ENCODE assay signal across 28 cellular contexts in the genomic region with DNA sequence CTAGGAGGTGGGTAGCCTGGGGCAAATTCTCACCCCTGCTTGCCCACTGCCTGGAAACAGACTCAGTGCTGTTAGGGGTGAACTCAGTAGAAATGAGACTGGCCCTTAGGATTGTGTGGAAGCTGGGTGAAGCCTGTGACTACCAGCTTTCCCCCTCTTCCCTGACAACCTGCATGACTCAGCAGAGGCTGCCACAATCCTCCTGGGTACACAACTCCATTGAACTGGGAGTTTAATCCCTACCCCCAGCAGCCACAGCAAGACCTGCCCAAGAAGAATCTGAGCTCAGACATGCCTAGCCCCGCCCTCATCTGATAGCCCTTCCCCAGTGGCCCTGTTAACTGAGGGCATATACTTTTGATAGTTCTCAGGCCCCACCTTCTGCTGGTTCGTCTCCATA. TPM values are rescaled to one million over a fixed set of nuclear protein-coding genes. Genes with fewer than 3 reads are reported as not detected.
DNase-seq lines count a peak whose midpoint lies in the region; ATAC-seq, FAIRE-seq and TF ChIP-seq lines count a peak whose summit lies in the region.
"Had no signal": no experiment of that assay in that cellular context is flagged by ENCODE, and none has a peak within 500 bp of the region (broad histone marks: within the 10 kb centered on the region; RNA-seq: fewer than 3 reads in every experiment).

No MANE protein-coding gene starts in this region.

- no peak overlapping the region for H4K91ac ChIP-seq in mesenchymal stem cell (ENCODE audit: low read length)

- peak overlapping the region in 1 of 2 experiments; percentile 6 for H2BK12ac ChIP-seq in mesenchymal stem cell (ENCODE audit: low read length in 2 of 2)

- DNase-seq in DND-41 (peak; percentile 8), LoVo (ENCODE audit: low spot score) (peak; percentile 55), bronchial epithelial cell (ENCODE audit: low read depth) (peak; percentile 88), mesenchymal stem cell (peak; percentile 28), ureter (ENCODE audit: low spot score) (no peak), adrenal gland (no peak), superior temporal gyrus (ENCODE audit: extremely low spot score) (no peak)
- DNase-seq: activated CD4-positive, alpha-beta T cell treated with anti-CD3 and anti-CD28 coated beads for 48 hours; activated gamma-delta T cell treated with Interleukin-2 at 50 U/mL for 16 hours; activated naive CD8-positive, alpha-beta T cell treated with anti-CD3 and anti-CD28 coated beads, Interleukin-2, amount 50 U/mL, for 24 hours; activated T-cell treated with anti-CD3 and anti-CD28 coated beads, Interleukin-2, amount 50 U/mL, for 24 hours; body of pancreas; DMS79; heart left ventricle; lower lobe of right lung; mucosa of descending colon; NCI-H1105; NCI-H2029; NCI-H345; NCI-H774; pancreas; RPMI8226; spleen; transverse colon had no signal

- no peak overlapping the region for H2BK15ac ChIP-seq in mesenchymal stem cell (ENCODE audit: low read depth, poor library complexity, severe bottlenecking)

- no peaks in the 10 kb centered on the region for H3K79me1 ChIP-seq in mesenchymal stem cell (replicated peaks; ENCODE audit: low read length, poor library complexity, severe bottlenecking)

- H3K23ac ChIP-seq in mesenchymal stem cell (ENCODE audit: low read length in 2 of 2): no peak overlapping the region

- TF ChIP-seq POLR2A in adrenal gland (IDR thresholded peaks at IDR 0.05): no peak

- H3K14ac ChIP-seq in mesenchymal stem cell (ENCODE audit: low read length in 2 of 2): no peak overlapping the region

- H3K79me2 ChIP-seq in DND-41 (ENCODE audit: insufficient read depth, low read length): no peaks in the 10 kb centered on the region

- peak overlapping the region; percentile 5 to 43 for H3K18ac ChIP-seq in mesenchymal stem cell (ENCODE audit: low read depth in 1 of 2, low read length in 2 of 2)

- H2BK120ac ChIP-seq in mesenchymal stem cell (ENCODE audit: low read depth, low read length): no peak overlapping the region

- H3K36me3 ChIP-seq in DND-41 (ENCODE audit: insufficient read depth, low read length) (no peaks in the 10 kb centered on the region), bronchial epithelial cell (ENCODE audit: control insufficient read depth, insufficient read depth, low read length) (no peaks in the 10 kb centered on the region), mesenchymal stem cell (ENCODE audit: control insufficient read depth in 1 of 2, insufficient read depth in 2 of 2, low read depth in 1 of 2, low read length in 2 of 2) (no peaks in the 10 kb centered on the region), adrenal gland (replicated peaks in 1 of 2) (no peaks in the 10 kb centered on the region)
- H3K36me3 ChIP-seq: BLaER1 treated with 17β-estradiol and CSF1 and Interleukin-3, amounts not matched to agents 10 nM and 100 nM; heart left ventricle; lower lobe of right lung; pancreas; spleen; transverse colon had no signal

- H3K9me3 ChIP-seq in DND-41 (ENCODE audit: insufficient read depth, low read length, severe bottlenecking) (no peaks in the 10 kb centered on the region), mesenchymal stem cell (ENCODE audit: control insufficient read depth, low read length) (no peaks in the 10 kb centered on the region), adrenal gland (replicated peaks in 1 of 3) (no peaks in the 10 kb centered on the region)
- H3K9me3 ChIP-seq: BLaER1 treated with 17β-estradiol and CSF1 and Interleukin-3, amounts not matched to agents 10 nM and 100 nM; body of pancreas; heart left ventricle; lower lobe of right lung; mucosa of descending colon; pancreas; spleen; transverse colon had no signal

- no peak for FAIRE-seq in bronchial epithelial cell (lab: Jason Lieb, UNC)
- FAIRE-seq: GM12878, pancreas had no signal

- H3K27me3 ChIP-seq in DND-41 (ENCODE audit: insufficient read depth, low read length, poor library complexity) (no peaks in the 10 kb centered on the region), bronchial epithelial cell (ENCODE audit: control insufficient read depth, insufficient read depth, low read length) (no peaks in the 10 kb centered on the region), mesenchymal stem cell (ENCODE audit: control insufficient read depth in 1 of 2, insufficient read depth in 1 of 2, low read length in 2 of 2) (no peaks in the 10 kb centered on the region), adrenal gland (no peaks in the 10 kb centered on the region)
- H3K27me3 ChIP-seq: BLaER1 treated with 17β-estradiol and CSF1 and Interleukin-3, amounts not matched to agents 10 nM and 100 nM; body of pancreas; heart left ventricle; pancreas; spleen; transverse colon had no signal

- no peak overlapping the region for H3K4me2 ChIP-seq in DND-41 (ENCODE audit: insufficient read depth, low read length)
- no peak overlapping the region for H3K4me2 ChIP-seq in mesenchymal stem cell (ENCODE audit: low read length, poor library complexity, severe bottlenecking)
- H3K4me2 ChIP-seq: BLaER1 treated with 17β-estradiol and CSF1 and Interleukin-3, amounts not matched to agents 10 nM and 100 nM had no signal

- no peak overlapping the region for H3K4me3 ChIP-seq in DND-41 (ENCODE audit: low read depth in 1 of 2, low read length in 2 of 2)
- no peak overlapping the region for H3K4me3 ChIP-seq in bronchial epithelial cell (ENCODE audit: low read depth, low read length)
- no peak overlapping the region for H3K4me3 ChIP-seq in mesenchymal stem cell (ENCODE audit: insufficient read depth in 1 of 2, low read depth in 1 of 2, low read length in 2 of 2)
- no peak overlapping the region for H3K4me3 ChIP-seq in adrenal gland
- H3K4me3 ChIP-seq: BLaER1 treated with 17β-estradiol and CSF1 and Interleukin-3, amounts not matched to agents 10 nM and 100 nM; body of pancreas; GM12878; heart left ventricle; lower lobe of right lung; mucosa of descending colon; pancreas; spleen; transverse colon had no signal

- no peak overlapping the region for H2AFZ ChIP-seq in DND-41 (ENCODE audit: low read depth, low read length)
- H2AFZ ChIP-seq in mesenchymal stem cell (ENCODE audit: low read depth, low read length): no peak overlapping the region

- peak overlapping the region; percentile 54 for H4K8ac ChIP-seq in mesenchymal stem cell (ENCODE audit: low read length)

- ATAC-seq in DND-41 (ENCODE audit: insufficient read depth, low read depth): peak; percentile 37; the same call in 1 of the 3 replicates
- ATAC-seq in HG03521 (IDR thresholded peaks at IDR 0.05; ENCODE audit: unreplicated experiment): no peak
- ATAC-seq: activated naive CD8-positive, alpha-beta T cell treated with anti-CD3 and anti-CD28 coated beads, Interleukin-2, amount 50 U/mL, for 24 hours; body of pancreas; GM12878; HCT116; lower lobe of right lung; mucosa of descending colon; pancreas had no signal

- H4K20me1 ChIP-seq in DND-41 (ENCODE audit: insufficient read depth, low read length): no peaks in the 10 kb centered on the region
- H4K20me1 ChIP-seq: BLaER1 treated with 17β-estradiol and CSF1 and Interleukin-3, amounts not matched to agents 10 nM and 100 nM had no signal

- no peak overlapping the region for H3K9ac ChIP-seq in DND-41 (ENCODE audit: low read depth, low read length)
- H3K9ac ChIP-seq in mesenchymal stem cell (ENCODE audit: low read length): no peak overlapping the region
- H3K9ac ChIP-seq: BLaER1 treated with 17β-estradiol and CSF1 and Interleukin-3, amounts not matched to agents 10 nM and 100 nM had no signal

- H3K4me1 ChIP-seq in DND-41 (ENCODE audit: insufficient read depth, low read length): peaks cover 8% of the 10 kb centered on the region
- H3K4me1 ChIP-seq in mesenchymal stem cell (ENCODE audit: control insufficient read depth, insufficient read depth, low read depth, low read length): peaks cover 8% of the 10 kb centered on the region
- no peaks in the 10 kb centered on the region for H3K4me1 ChIP-seq in adrenal gland (replicated peaks in 1 of 2)
- H3K4me1 ChIP-seq: BLaER1 treated with 17β-estradiol and CSF1 and Interleukin-3, amounts not matched to agents 10 nM and 100 nM; body of pancreas; lower lobe of right lung; pancreas; spleen; transverse colon had no signal

- no peak overlapping the region for H3K27ac ChIP-seq in DND-41 (ENCODE audit: low read length)
- no peak overlapping the region for H3K27ac ChIP-seq in mesenchymal stem cell (ENCODE audit: low read length, poor library complexity, severe bottlenecking)
- no peak overlapping the region for H3K27ac ChIP-seq in adrenal gland
- H3K27ac ChIP-seq: BLaER1 treated with 17β-estradiol and CSF1 and Interleukin-3, amounts not matched to agents 10 nM and 100 nM; body of pancreas; lower lobe of right lung; pancreas; spleen; transverse colon had no signal

- no peak overlapping the region for H2BK5ac ChIP-seq in mesenchymal stem cell (ENCODE audit: low read depth, low read length, poor library complexity, severe bottlenecking)

- TF ChIP-seq CTCF in DND-41 (IDR thresholded peaks at IDR 0.05; ENCODE audit: borderline replicate concordance, extremely low read depth, low read length, poor library complexity, severe bottlenecking): no peak
- TF ChIP-seq CTCF in bronchial epithelial cell (IDR thresholded peaks at IDR 0.05; ENCODE audit: insufficient read depth, low read length, severe bottlenecking): no peak
- TF ChIP-seq CTCF in adrenal gland (IDR thresholded peaks at IDR 0.05): no peak

- H3K4ac ChIP-seq in mesenchymal stem cell (ENCODE audit: low read depth in 1 of 2, low read length in 2 of 2): no peak overlapping the region

- WGBS in mesenchymal stem cell: 48% methylated on average over 2 of the region's 2 CpGs
- 94 to 100% methylated on average over 1 to 2 of the region's 2 CpGs; no CpG with 5 or more reads in 2 of the 4 donors for WGBS in adrenal gland, 4 donors

- no peak overlapping the region for H2AK5ac ChIP-seq in mesenchymal stem cell (ENCODE audit: low read length, severe bottlenecking)

- intact Hi-C loops in adrenal gland (cut with DNase I): no loop called here

RNA-seq across cellular contexts. Expression of gene USP9Y, which starts 57.1 kb away (rescaled TPM):
- 15.0 TPM in 1 of 2 replicates, not detected in the other for total RNA-seq in bronchial epithelial cell
- 13.5 TPM for polyA plus RNA-seq in mesenchymal stem cell (2013, experiment 1 of 2)
- polyA plus RNA-seq in mesenchymal stem cell (2013, experiment 2 of 2): 13.4 TPM
- total RNA-seq in ureter: not detected
- total RNA-seq in adrenal gland: 10 to 100 TPM in 2 of 8 donors, under 1 TPM in 2, not detected in 4; 0.04 to 44.2 (median 15.8) TPM
- 10 to 100 TPM in 2 of 3 donors, not detected in 1; 30.7 to 49.9 TPM for polyA plus RNA-seq in adrenal gland
- total RNA-seq: body of pancreas had no signal
- polyA plus RNA-seq: GM12878 had no signal

Comparison
In these comparisons a context has a peak if more than half of its experiments do, and no peak if none do; other contexts are left out.
1. DNase-seq: peak in DND-41 (single experiment), LoVo (single experiment), bronchial epithelial cell (single experiment) and mesenchymal stem cell (single experiment); none in ureter (single experiment), adrenal gland (0 of 7) and superior temporal gyrus (single experiment).